ENCODE assay signal across 1 cellular context in the genomic region with DNA sequence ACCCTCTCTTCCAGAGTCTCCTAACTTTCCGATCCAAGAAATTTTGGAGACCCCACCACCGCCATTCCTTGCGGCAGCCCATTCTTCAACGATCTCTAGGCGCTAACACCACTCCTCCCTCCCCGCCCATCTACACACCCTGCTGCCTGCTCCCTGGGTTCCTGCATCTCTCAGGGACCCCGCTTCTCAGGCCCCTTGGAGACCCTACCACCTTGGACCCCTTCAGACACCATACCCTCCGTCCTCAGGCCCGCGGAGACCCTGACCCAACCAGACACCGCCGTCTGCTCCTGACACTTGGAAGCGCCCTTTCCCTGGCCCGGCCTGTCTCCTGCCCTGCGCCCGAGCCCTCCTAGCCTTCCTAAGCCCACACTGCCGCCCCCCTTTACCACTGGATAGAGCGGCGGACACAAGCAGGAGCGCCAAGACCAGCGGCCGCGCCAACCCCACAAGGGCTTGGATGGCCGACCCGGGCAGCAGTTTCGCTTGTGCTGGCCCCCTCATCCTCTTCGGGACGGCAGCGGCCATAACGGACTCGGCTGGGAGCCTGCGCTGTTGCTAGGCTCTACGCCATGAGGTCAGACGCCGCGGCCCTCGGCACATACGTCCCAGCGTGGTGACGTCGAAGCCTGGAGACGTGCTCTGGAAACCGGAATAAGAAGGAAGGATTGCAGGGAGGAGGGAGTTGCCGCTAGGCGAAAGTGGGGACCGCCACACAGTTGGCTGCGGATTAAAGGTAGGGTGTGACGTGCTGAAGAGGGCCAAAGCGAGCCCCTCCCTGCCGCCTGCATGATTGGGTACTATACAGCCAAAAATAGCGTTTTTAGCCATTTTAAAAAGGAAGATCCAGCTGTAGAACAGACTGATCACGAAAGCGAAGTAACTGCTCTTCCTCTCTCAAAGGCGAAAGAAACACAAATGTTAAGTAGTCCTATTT.
TF ChIP-seq lines count a peak whose summit lies in the region.

A gene (minus strand): TSS at position 569 of the 937 bp plus-strand sequence. CDS start 41 bp downstream, at position 528.

TF ChIP-seq in WTC11, 78 proteins besides CTCF, POLR2A, EP300 and RAD21 (continued from another document and continues in another):
- peak; percentile 89 for TF ChIP-seq SP1 (CRISPR knock-in tag; conservative IDR thresholded peaks at IDR 0.05)
- no peak for TF ChIP-seq RELA (CRISPR knock-in tag; IDR thresholded peaks at IDR 0.05; ENCODE audit: borderline replicate concordance)
- TF ChIP-seq ZNF263 (CRISPR knock-in tag; IDR thresholded peaks at IDR 0.05; ENCODE audit: low read depth) = no peak
- no peak for TF ChIP-seq SMAD4 (CRISPR knock-in tag; IDR thresholded peaks at IDR 0.05)
- no peak for TF ChIP-seq TEAD4 (CRISPR knock-in tag; IDR thresholded peaks at IDR 0.05)
- TF ChIP-seq SMAD3 (CRISPR knock-in tag; IDR thresholded peaks at IDR 0.05; ENCODE audit: borderline replicate concordance) = no peak; the same call in 1 of the 2 replicates
- TF ChIP-seq CREB1 (CRISPR knock-in tag; IDR thresholded peaks at IDR 0.05) = no peak
- TF ChIP-seq, protein P1, sequence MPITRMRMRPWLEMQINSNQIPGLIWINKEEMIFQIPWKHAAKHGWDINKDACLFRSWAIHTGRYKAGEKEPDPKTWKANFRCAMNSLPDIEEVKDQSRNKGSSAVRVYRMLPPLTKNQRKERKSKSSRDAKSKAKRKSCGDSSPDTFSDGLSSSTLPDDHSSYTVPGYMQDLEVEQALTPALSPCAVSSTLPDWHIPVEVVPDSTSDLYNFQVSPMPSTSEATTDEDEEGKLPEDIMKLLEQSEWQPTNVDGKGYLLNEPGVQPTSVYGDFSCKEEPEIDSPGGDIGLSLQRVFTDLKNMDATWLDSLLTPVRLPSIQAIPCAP (CRISPR knock-in tag; IDR thresholded peaks at IDR 0.05) = no peak; the same call in 1 of the 2 replicates
- TF ChIP-seq ATF1 (CRISPR knock-in tag; IDR thresholded peaks at IDR 0.05) = no peak
- TF ChIP-seq, protein P2, sequence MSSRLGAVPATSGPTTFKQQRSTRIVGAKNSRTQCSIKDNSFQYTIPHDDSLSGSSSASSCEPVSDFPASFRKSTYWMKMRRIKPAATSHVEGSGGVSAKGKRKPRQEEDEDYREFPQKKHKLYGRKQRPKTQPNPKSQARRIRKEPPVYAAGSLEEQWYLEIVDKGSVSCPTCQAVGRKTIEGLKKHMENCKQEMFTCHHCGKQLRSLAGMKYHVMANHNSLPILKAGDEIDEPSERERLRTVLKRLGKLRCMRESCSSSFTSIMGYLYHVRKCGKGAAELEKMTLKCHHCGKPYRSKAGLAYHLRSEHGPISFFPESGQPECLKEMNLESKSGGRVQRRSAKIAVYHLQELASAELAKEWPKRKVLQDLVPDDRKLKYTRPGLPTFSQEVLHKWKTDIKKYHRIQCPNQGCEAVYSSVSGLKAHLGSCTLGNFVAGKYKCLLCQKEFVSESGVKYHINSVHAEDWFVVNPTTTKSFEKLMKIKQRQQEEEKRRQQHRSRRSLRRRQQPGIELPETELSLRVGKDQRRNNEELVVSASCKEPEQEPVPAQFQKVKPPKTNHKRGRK (CRISPR knock-in tag; IDR thresholded peaks at IDR 0.05; ENCODE audit: borderline replicate concordance) = no peak
- TF ChIP-seq TCF7 (CRISPR knock-in tag; IDR thresholded peaks at IDR 0.05; ENCODE audit: low read depth) = no peak
- TF ChIP-seq, protein P3, sequence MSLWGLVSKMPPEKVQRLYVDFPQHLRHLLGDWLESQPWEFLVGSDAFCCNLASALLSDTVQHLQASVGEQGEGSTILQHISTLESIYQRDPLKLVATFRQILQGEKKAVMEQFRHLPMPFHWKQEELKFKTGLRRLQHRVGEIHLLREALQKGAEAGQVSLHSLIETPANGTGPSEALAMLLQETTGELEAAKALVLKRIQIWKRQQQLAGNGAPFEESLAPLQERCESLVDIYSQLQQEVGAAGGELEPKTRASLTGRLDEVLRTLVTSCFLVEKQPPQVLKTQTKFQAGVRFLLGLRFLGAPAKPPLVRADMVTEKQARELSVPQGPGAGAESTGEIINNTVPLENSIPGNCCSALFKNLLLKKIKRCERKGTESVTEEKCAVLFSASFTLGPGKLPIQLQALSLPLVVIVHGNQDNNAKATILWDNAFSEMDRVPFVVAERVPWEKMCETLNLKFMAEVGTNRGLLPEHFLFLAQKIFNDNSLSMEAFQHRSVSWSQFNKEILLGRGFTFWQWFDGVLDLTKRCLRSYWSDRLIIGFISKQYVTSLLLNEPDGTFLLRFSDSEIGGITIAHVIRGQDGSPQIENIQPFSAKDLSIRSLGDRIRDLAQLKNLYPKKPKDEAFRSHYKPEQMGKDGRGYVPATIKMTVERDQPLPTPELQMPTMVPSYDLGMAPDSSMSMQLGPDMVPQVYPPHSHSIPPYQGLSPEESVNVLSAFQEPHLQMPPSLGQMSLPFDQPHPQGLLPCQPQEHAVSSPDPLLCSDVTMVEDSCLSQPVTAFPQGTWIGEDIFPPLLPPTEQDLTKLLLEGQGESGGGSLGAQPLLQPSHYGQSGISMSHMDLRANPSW (CRISPR knock-in tag; conservative IDR thresholded peaks at IDR 0.05; ENCODE audit: low read depth) = no peak
- TF ChIP-seq GRHL2 (CRISPR knock-in tag; IDR thresholded peaks at IDR 0.05; ENCODE audit: insufficient replicate concordance, severe bottlenecking) = no peak
- no peak for TF ChIP-seq MXD4 (CRISPR knock-in tag; IDR thresholded peaks at IDR 0.05; ENCODE audit: borderline replicate concordance)
- no peak for TF ChIP-seq ZNF423 (CRISPR knock-in tag; IDR thresholded peaks at IDR 0.05)
- TF ChIP-seq, protein P4, sequence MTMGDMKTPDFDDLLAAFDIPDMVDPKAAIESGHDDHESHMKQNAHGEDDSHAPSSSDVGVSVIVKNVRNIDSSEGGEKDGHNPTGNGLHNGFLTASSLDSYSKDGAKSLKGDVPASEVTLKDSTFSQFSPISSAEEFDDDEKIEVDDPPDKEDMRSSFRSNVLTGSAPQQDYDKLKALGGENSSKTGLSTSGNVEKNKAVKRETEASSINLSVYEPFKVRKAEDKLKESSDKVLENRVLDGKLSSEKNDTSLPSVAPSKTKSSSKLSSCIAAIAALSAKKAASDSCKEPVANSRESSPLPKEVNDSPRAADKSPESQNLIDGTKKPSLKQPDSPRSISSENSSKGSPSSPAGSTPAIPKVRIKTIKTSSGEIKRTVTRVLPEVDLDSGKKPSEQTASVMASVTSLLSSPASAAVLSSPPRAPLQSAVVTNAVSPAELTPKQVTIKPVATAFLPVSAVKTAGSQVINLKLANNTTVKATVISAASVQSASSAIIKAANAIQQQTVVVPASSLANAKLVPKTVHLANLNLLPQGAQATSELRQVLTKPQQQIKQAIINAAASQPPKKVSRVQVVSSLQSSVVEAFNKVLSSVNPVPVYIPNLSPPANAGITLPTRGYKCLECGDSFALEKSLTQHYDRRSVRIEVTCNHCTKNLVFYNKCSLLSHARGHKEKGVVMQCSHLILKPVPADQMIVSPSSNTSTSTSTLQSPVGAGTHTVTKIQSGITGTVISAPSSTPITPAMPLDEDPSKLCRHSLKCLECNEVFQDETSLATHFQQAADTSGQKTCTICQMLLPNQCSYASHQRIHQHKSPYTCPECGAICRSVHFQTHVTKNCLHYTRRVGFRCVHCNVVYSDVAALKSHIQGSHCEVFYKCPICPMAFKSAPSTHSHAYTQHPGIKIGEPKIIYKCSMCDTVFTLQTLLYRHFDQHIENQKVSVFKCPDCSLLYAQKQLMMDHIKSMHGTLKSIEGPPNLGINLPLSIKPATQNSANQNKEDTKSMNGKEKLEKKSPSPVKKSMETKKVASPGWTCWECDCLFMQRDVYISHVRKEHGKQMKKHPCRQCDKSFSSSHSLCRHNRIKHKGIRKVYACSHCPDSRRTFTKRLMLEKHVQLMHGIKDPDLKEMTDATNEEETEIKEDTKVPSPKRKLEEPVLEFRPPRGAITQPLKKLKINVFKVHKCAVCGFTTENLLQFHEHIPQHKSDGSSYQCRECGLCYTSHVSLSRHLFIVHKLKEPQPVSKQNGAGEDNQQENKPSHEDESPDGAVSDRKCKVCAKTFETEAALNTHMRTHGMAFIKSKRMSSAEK (CRISPR knock-in tag; IDR thresholded peaks at IDR 0.05; ENCODE audit: borderline replicate concordance) = no peak
- no peak for TF ChIP-seq EMX1 (CRISPR knock-in tag; IDR thresholded peaks at IDR 0.05)
- TF ChIP-seq, protein P5, sequence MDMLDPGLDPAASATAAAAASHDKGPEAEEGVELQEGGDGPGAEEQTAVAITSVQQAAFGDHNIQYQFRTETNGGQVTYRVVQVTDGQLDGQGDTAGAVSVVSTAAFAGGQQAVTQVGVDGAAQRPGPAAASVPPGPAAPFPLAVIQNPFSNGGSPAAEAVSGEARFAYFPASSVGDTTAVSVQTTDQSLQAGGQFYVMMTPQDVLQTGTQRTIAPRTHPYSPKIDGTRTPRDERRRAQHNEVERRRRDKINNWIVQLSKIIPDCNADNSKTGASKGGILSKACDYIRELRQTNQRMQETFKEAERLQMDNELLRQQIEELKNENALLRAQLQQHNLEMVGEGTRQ (CRISPR knock-in tag; IDR thresholded peaks at IDR 0.05) = no peak
- peak; percentile 83; the same call in 1 of the 2 replicates for TF ChIP-seq ZBTB21 (CRISPR knock-in tag; IDR thresholded peaks at IDR 0.05; ENCODE audit: borderline replicate concordance)
- TF ChIP-seq CREM (CRISPR knock-in tag; IDR thresholded peaks at IDR 0.05) = peak; percentile 92
- TF ChIP-seq, protein P6, sequence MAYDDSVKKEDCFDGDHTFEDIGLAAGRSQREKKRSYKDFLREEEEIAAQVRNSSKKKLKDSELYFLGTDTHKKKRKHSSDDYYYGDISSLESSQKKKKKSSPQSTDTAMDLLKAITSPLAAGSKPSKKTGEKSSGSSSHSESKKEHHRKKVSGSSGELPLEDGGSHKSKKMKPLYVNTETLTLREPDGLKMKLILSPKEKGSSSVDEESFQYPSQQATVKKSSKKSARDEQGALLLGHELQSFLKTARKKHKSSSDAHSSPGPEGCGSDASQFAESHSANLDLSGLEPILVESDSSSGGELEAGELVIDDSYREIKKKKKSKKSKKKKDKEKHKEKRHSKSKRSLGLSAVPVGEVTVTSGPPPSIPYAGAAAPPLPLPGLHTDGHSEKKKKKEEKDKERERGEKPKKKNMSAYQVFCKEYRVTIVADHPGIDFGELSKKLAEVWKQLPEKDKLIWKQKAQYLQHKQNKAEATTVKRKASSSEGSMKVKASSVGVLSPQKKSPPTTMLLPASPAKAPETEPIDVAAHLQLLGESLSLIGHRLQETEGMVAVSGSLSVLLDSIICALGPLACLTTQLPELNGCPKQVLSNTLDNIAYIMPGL (CRISPR knock-in tag; IDR thresholded peaks at IDR 0.05) = peak; percentile 75; the same call in 1 of the 2 replicates
- TF ChIP-seq CBFB (CRISPR knock-in tag; IDR thresholded peaks at IDR 0.05; ENCODE audit: low read depth) = no peak
- TF ChIP-seq, protein P7, sequence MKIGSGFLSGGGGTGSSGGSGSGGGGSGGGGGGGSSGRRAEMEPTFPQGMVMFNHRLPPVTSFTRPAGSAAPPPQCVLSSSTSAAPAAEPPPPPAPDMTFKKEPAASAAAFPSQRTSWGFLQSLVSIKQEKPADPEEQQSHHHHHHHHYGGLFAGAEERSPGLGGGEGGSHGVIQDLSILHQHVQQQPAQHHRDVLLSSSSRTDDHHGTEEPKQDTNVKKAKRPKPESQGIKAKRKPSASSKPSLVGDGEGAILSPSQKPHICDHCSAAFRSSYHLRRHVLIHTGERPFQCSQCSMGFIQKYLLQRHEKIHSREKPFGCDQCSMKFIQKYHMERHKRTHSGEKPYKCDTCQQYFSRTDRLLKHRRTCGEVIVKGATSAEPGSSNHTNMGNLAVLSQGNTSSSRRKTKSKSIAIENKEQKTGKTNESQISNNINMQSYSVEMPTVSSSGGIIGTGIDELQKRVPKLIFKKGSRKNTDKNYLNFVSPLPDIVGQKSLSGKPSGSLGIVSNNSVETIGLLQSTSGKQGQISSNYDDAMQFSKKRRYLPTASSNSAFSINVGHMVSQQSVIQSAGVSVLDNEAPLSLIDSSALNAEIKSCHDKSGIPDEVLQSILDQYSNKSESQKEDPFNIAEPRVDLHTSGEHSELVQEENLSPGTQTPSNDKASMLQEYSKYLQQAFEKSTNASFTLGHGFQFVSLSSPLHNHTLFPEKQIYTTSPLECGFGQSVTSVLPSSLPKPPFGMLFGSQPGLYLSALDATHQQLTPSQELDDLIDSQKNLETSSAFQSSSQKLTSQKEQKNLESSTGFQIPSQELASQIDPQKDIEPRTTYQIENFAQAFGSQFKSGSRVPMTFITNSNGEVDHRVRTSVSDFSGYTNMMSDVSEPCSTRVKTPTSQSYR (CRISPR knock-in tag; IDR thresholded peaks at IDR 0.05) = no peak
- TF ChIP-seq NR2C2 (CRISPR knock-in tag; IDR thresholded peaks at IDR 0.05) = no peak
- TF ChIP-seq, protein P8, sequence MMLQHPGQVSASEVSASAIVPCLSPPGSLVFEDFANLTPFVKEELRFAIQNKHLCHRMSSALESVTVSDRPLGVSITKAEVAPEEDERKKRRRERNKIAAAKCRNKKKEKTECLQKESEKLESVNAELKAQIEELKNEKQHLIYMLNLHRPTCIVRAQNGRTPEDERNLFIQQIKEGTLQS (CRISPR knock-in tag; conservative IDR thresholded peaks at IDR 0.05) = no peak
- TF ChIP-seq FOXK1 (CRISPR knock-in tag; IDR thresholded peaks at IDR 0.05) = peak; percentile 91
- TF ChIP-seq NR1H2 (CRISPR knock-in tag; IDR thresholded peaks at IDR 0.05) = no peak
- TF ChIP-seq FOXP1 (CRISPR knock-in tag; IDR thresholded peaks at IDR 0.05; ENCODE audit: borderline replicate concordance) = peak; percentile 97; the same call in 1 of the 2 replicates
- no peak for TF ChIP-seq ELF4 (CRISPR knock-in tag; IDR thresholded peaks at IDR 0.05; ENCODE audit: low read depth)
- no peak for TF ChIP-seq ZNF671 (CRISPR knock-in tag; IDR thresholded peaks at IDR 0.05)
- TF ChIP-seq, protein P9, sequence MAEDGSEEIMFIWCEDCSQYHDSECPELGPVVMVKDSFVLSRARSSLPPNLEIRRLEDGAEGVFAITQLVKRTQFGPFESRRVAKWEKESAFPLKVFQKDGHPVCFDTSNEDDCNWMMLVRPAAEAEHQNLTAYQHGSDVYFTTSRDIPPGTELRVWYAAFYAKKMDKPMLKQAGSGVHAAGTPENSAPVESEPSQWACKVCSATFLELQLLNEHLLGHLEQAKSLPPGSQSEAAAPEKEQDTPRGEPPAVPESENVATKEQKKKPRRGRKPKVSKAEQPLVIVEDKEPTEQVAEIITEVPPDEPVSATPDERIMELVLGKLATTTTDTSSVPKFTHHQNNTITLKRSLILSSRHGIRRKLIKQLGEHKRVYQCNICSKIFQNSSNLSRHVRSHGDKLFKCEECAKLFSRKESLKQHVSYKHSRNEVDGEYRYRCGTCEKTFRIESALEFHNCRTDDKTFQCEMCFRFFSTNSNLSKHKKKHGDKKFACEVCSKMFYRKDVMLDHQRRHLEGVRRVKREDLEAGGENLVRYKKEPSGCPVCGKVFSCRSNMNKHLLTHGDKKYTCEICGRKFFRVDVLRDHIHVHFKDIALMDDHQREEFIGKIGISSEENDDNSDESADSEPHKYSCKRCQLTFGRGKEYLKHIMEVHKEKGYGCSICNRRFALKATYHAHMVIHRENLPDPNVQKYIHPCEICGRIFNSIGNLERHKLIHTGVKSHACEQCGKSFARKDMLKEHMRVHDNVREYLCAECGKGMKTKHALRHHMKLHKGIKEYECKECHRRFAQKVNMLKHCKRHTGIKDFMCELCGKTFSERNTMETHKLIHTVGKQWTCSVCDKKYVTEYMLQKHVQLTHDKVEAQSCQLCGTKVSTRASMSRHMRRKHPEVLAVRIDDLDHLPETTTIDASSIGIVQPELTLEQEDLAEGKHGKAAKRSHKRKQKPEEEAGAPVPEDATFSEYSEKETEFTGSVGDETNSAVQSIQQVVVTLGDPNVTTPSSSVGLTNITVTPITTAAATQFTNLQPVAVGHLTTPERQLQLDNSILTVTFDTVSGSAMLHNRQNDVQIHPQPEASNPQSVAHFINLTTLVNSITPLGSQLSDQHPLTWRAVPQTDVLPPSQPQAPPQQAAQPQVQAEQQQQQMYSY (CRISPR knock-in tag; IDR thresholded peaks at IDR 0.05) = no peak
- no peak for TF ChIP-seq ZNF121 (CRISPR knock-in tag; IDR thresholded peaks at IDR 0.05)
- no peak for TF ChIP-seq RORB (CRISPR knock-in tag; IDR thresholded peaks at IDR 0.05)
